In the genomic region with DNA sequence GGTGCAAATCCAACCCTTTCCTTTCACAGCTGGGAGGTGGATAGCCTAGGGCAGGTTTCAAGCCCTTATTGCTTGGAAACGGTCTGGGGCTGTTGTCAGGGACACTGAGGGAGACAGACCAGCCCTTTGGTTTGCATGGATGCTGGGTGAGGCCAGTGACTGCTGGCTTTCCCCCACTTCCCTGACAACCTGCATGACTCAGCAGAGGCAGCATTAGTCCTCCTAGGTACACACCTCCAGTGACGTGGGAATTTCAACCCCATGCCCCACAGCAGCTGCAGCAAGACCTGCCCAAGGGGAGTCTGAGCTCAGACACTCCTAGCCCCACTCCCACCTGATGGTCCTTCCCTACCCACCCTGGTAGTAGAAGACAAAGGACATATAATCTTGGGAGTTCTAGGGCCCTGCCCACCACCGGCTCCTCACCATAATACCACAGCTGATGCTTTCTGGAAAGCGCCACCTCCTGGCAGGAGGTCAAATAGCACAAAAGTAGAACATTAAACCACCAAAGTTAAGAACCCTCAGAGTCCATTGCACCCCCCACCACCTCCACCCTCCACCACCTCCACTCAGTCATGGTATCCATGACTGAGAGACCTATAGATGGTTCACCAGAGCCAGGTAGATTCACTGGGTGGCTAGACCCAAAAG, we compare ENCODE assay signal across 14 cellular contexts.
A peak's percentile ranks its signal among the peaks of the same experiment; 100 is the strongest.
DNase-seq lines count a peak whose midpoint lies in the region; FAIRE-seq and TF ChIP-seq lines count a peak whose summit lies in the region.
"Had no signal": no experiment of that assay in that cellular context is flagged by ENCODE, and none has a peak within 500 bp of the region (broad histone marks: within the 10 kb centered on the region; RNA-seq: fewer than 3 reads in every experiment).

No MANE protein-coding gene starts in this region.

- peak; percentile 25 for TF ChIP-seq CTCF in GM06990 (IDR thresholded peaks at IDR 0.05; ENCODE audit: insufficient read depth, low read length, poor library complexity, severe bottlenecking)
- TF ChIP-seq CTCF in OCI-LY7 (conservative IDR thresholded peaks at IDR 0.05; ENCODE audit: low read length) = peak; percentile 76
- no peak for TF ChIP-seq CTCF in hepatocyte (IDR thresholded peaks at IDR 0.05; ENCODE audit: poor library complexity)

- H3K9me3 ChIP-seq in OCI-LY7 (ENCODE audit: low read length) (no peaks in the 10 kb centered on the region), hepatocyte (ENCODE audit: low read depth) (no peaks in the 10 kb centered on the region)
- H3K9me3 ChIP-seq: lower lobe of right lung, Peyer's patch had no signal

- TF ChIP-seq POLR2A in GM12891 (IDR thresholded peaks at IDR 0.05; ENCODE audit: low read depth, low read length) = no peak

- H3K27ac ChIP-seq in OCI-LY7 (ENCODE audit: low read depth, low read length, poor library complexity, severe bottlenecking) = no peak overlapping the region
- no peak overlapping the region for H3K27ac ChIP-seq in hepatocyte
- H3K27ac ChIP-seq: lower lobe of right lung, Peyer's patch had no signal

- FAIRE-seq in GM12891 (lab: Jason Lieb, UNC) = peak; percentile 40

- in situ Hi-C loops in G401 (cut with HindIII; ENCODE audit: low sequenced_read_pairs) = no loop called here

- H3K27me3 ChIP-seq in GM06990 (replicated peaks; ENCODE audit: control insufficient read depth, insufficient read depth, low read length) (no peaks in the 10 kb centered on the region), hepatocyte (no peaks in the 10 kb centered on the region)
- H3K27me3 ChIP-seq: Peyer's patch had no signal

- WGBS in hepatocyte (ENCODE audit: low lambda C conversion rate, missing lambda C conversion rate) = 76% methylated on average over 4 of the region's 4 CpGs

- POLR2A ChIA-PET in OCI-LY7 (lab: Charles Lee) = interaction anchor here (1.3 kb wide), 1 partner anchor 17 kb away, joined by 3 read pairs; no protein-coding TSS in a partner anchor

- H3K36me3 ChIP-seq in GM06990 (ENCODE audit: control insufficient read depth, insufficient read depth, low read length) (no peaks in the 10 kb centered on the region), OCI-LY7 (ENCODE audit: insufficient read depth, low read length) (no peaks in the 10 kb centered on the region), hepatocyte (replicated peaks; ENCODE audit: insufficient read depth, low read depth) (no peaks in the 10 kb centered on the region)
- H3K36me3 ChIP-seq: lower lobe of right lung, Peyer's patch had no signal

- BruUV-seq in OCI-LY7 (replicated peaks; lab: Mats Ljungman, UMichigan) = no TSS peak

- CTCF ChIA-PET in OCI-LY7 (lab: Charles Lee; ENCODE audit: unreplicated experiment) = no interaction called here

- H3K4me2 ChIP-seq in OCI-LY7 (ENCODE audit: low read length) = no peak overlapping the region
- no peak overlapping the region for H3K4me2 ChIP-seq in hepatocyte

- no peaks in the 10 kb centered on the region for H3K79me2 ChIP-seq in OCI-LY7 (ENCODE audit: insufficient read depth, low read depth, low read length)
- no peaks in the 10 kb centered on the region for H3K79me2 ChIP-seq in hepatocyte

- H4K20me1 ChIP-seq in OCI-LY7 (ENCODE audit: insufficient read depth, low read length) = no peaks in the 10 kb centered on the region
- no peaks in the 10 kb centered on the region for H4K20me1 ChIP-seq in hepatocyte (ENCODE audit: insufficient read depth, poor library complexity, severe bottlenecking)

- no peak for DNase-seq in GM06990 (ENCODE audit: extremely low read depth, insufficient read length)
- DNase-seq in GM12891 (ENCODE audit: insufficient read length, low spot score) = no peak
- DNase-seq in OCI-LY7 (ENCODE audit: low spot score) = peak; percentile 14
- peak; percentile 54 for DNase-seq in islet precursor cell
- DNase-seq in NCI-H524 (lab: John Stamatoyannopoulos, UW) = no peak
- no peak for DNase-seq in hepatocyte (ENCODE audit: low spot score)
- no peak for DNase-seq in G401 (ENCODE audit: low spot score)
- DNase-seq: CD8-positive, alpha-beta memory T cell; central memory CD4-positive, alpha-beta T cell; hippocampal formation; lower lobe of right lung; nephron progenitor cell; Peyer's patch; T1000 had no signal

- no peaks in the 10 kb centered on the region for H3K4me1 ChIP-seq in OCI-LY7 (ENCODE audit: insufficient read depth, low read length, poor library complexity, severe bottlenecking)
- no peaks in the 10 kb centered on the region for H3K4me1 ChIP-seq in hepatocyte (ENCODE audit: insufficient read depth)
- H3K4me1 ChIP-seq: lower lobe of right lung, Peyer's patch had no signal

- H2AFZ ChIP-seq in OCI-LY7 (ENCODE audit: low read length) (no peak overlapping the region), hepatocyte (no peak overlapping the region)

- intact Hi-C loops in OCI-LY7 (cut with micrococcal nuclease; ENCODE audit: unreplicated experiment) = no loop called here

- H3K4me3 ChIP-seq in GM06990 (replicated peaks; ENCODE audit: low read depth, low read length) (no peak overlapping the region), OCI-LY7 (ENCODE audit: low read depth, low read length, poor library complexity, severe bottlenecking) (no peak overlapping the region), hepatocyte (no peak overlapping the region)
- H3K4me3 ChIP-seq: lower lobe of right lung, Peyer's patch had no signal

- H3K9me2 ChIP-seq in OCI-LY7 (ENCODE audit: insufficient read depth, low read length) (no peaks in the 10 kb centered on the region), hepatocyte (replicated peaks; ENCODE audit: insufficient read depth) (no peaks in the 10 kb centered on the region)

TF ChIP-seq in GM12891, 5 proteins besides CTCF, POLR2A, EP300 and RAD21:
- no peak for TF ChIP-seq SPI1 (IDR thresholded peaks at IDR 0.05; ENCODE audit: low read depth, low read length)
- TF ChIP-seq PAX5 (IDR thresholded peaks at IDR 0.05; ENCODE audit: insufficient read depth, low read length, severe bottlenecking) = no peak
- TF ChIP-seq POLR2AphosphoS5 (IDR thresholded peaks at IDR 0.05; ENCODE audit: low read depth, low read length) = no peak
- TF ChIP-seq TAF1 (IDR thresholded peaks at IDR 0.05; ENCODE audit: low read depth, low read length) = no peak
- no peak for TF ChIP-seq POU2F2 (IDR thresholded peaks at IDR 0.05; ENCODE audit: low read depth, low read length)
TF ChIP-seq in GM12891: peak in this region for 0.

Comparison
In these comparisons a context has a peak if more than half of its experiments do, and no peak if none do; other contexts are left out.
1. DNase-seq: peak in OCI-LY7 (single experiment) and islet precursor cell (single experiment); none in GM06990 (single experiment), GM12891 (single experiment), NCI-H524 (0 of 2), hepatocyte (single experiment) and G401 (single experiment).